ENCODE assay signal across 1 cellular context in the genomic region with DNA sequence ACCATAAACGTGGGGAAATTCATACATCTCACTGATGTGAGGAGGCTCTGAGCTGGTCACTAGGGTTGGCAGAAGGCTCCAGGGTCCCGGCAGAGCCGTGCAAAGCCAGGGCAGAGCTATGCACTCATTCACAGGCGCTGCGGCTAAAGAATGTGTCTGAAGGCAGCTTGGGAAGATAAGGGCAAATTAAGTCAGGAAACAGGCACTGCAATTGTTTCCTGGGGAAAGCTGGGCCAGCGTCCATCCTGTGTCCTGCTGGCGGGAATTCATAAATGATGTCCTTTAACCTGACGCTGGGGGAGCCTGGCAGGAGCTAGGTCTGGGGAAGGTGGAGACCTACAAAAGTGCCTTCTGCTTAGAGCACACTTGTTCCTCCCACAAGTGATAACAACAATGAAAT.
TF ChIP-seq lines count a peak whose summit lies in the region.

No MANE protein-coding gene starts in this region.

TF ChIP-seq in endothelial cell of umbilical vein, 7 proteins besides CTCF, POLR2A, EP300 and RAD21:
- TF ChIP-seq JUN (IDR thresholded peaks at IDR 0.05; ENCODE audit: borderline replicate concordance, insufficient read depth, insufficient read length, low read depth) (no peak), POLR2AphosphoS5 (IDR thresholded peaks at IDR 0.05; ENCODE audit: insufficient read depth, low read depth, low read length) (peak; percentile 62), MYC (IDR thresholded peaks at IDR 0.05; ENCODE audit: low read depth, low read length) (no peak), FOS (IDR thresholded peaks at IDR 0.05; ENCODE audit: borderline replicate concordance, insufficient read depth, low read length) (no peak), GATA2 (IDR thresholded peaks at IDR 0.05; ENCODE audit: insufficient read depth, insufficient read length, low read depth, low read length) (peak; percentile 28), EZH2 (IDR thresholded peaks at IDR 0.05; ENCODE audit: borderline replicate concordance, low read depth, low read length, severe bottlenecking) (no peak)
- TF ChIP-seq, protein P1, sequence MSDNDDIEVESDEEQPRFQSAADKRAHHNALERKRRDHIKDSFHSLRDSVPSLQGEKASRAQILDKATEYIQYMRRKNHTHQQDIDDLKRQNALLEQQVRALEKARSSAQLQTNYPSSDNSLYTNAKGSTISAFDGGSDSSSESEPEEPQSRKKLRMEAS (IDR thresholded peaks at IDR 0.05; ENCODE audit: insufficient read depth, insufficient read length): no peak
